In genomic region chr6:44046516-44047178, GRCh38 we compare ENCODE assay signal across 15 cellular contexts.
"Had no signal": no experiment of that assay in that cellular context is flagged by ENCODE, and none has a peak within 500 bp of the region (broad histone marks: within the 10 kb centered on the region; RNA-seq: fewer than 3 reads in every experiment).

No MANE protein-coding gene starts in this region.

- H3K9me3 ChIP-seq: mucosa of descending colon, ovary, psoas muscle, tibial nerve had no signal

- H3K79me2 ChIP-seq: hepatocyte had no signal

- H3K36me3 ChIP-seq: ovary, tibial nerve had no signal

- H3K4me3 ChIP-seq: hepatocyte, mucosa of descending colon, ovary, psoas muscle, tibial nerve had no signal

- ATAC-seq: activated CD8-positive, alpha-beta T cell treated with anti-CD3 and anti-CD28 coated beads for 36 hours; effector memory CD8-positive, alpha-beta T cell; mucosa of descending colon; psoas muscle; stimulated activated naive B cell treated with anti-CD40 and anti-IgM and Interleukin-4, amounts not matched to agents 10 μg/mL and 1 μg/mL and 100 μg/mL, for 72 hours had no signal

- H3K27ac ChIP-seq: hepatocyte, ovary, psoas muscle had no signal

- H2AFZ ChIP-seq: hepatocyte had no signal

- H3K27me3 ChIP-seq: hepatocyte, ovary, tibial nerve had no signal

- H3K4me2 ChIP-seq: hepatocyte had no signal

- DNase-seq: activated CD4-positive, alpha-beta T cell treated with anti-CD3 and anti-CD28 coated beads for 48 hours; activated CD4-positive, CD25-positive, alpha-beta regulatory T cell; activated CD8-positive, alpha-beta T cell treated with anti-CD3 and anti-CD28 coated beads for 36 hours; activated effector memory CD4-positive, alpha-beta T cell treated with Interleukin-2 at 50 U/mL for 16 hours; activated T-cell treated with anti-CD3 and anti-CD28 coated beads, Interleukin-2, amount 50 U/mL, for 24 hours; effector memory CD8-positive, alpha-beta T cell; mucosa of descending colon; naive B cell; ovary; psoas muscle; stimulated activated naive B cell treated with anti-CD40 and anti-IgM and Interleukin-4, amounts not matched to agents 10 μg/mL and 1 μg/mL and 100 μg/mL, for 72 hours; substantia nigra; T1000 had no signal
